Comparison of ENCODE assay signal across 8 cellular contexts in the genomic region with DNA sequence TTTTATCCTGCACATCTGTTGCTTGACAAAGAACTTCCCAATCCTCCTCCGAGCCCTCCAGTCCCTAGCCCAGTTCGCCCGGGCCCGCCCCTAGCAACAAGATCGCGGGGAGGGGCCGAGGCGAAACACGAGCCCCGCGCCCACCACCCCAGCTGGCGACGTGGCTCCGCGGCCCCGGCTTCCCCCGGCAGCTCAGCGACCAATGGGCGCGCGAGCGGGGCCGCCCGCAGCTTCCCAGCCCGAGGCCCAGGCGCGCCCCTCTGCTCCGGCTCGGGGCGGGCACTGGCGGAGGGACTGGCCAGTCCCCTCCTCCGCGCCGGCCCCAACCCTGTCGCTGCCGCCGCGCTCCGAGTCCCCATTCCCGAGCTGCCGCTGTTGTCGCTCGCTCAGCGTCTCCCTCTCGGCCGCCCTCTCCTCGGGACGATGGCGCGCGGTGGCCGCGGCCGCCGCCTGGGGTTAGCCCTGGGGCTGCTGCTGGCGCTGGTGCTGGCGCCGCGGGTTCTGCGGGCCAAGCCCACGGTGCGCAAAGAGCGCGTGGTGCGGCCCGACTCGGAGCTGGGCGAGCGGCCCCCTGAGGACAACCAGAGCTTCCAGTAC. TPM values are rescaled to one million over a fixed set of nuclear protein-coding genes. Genes with fewer than 3 reads are reported as not detected.
A peak's percentile ranks its signal among the peaks of the same experiment; 100 is the strongest.
DNase-seq lines count a peak whose midpoint lies in the region; ATAC-seq and TF ChIP-seq lines count a peak whose summit lies in the region.

A gene (plus strand): TSS at position 301 of the 597 bp plus-strand sequence. CDS start 123 bp downstream, at position 424.

- H3K27me3 ChIP-seq in HUES64 (ENCODE audit: insufficient read depth, low read length): 0 out of 2 replicates have a peak, but pooled peaks cover 6% of the 10 kb centered on the region
- H3K27me3 ChIP-seq in SU-DHL-6 (ENCODE audit: low read length): no peaks in the 10 kb centered on the region
- no peaks in the 10 kb centered on the region for H3K27me3 ChIP-seq in prostate gland (replicated peaks; ENCODE audit: insufficient read depth)

- H3K9ac ChIP-seq in HUES64 (ENCODE audit: low read depth, low read length): peak within 1 kb of the TSS; percentile 98
- no peak within 1 kb of the TSS for H3K9ac ChIP-seq in SU-DHL-6 (ENCODE audit: low read length)

- no peak within 1 kb of the TSS for H2AFZ ChIP-seq in SU-DHL-6 (ENCODE audit: low read depth, low read length, severe bottlenecking)

- TF ChIP-seq POLR2A in prostate gland (IDR thresholded peaks at IDR 0.05): peak; percentile 61

- intact Hi-C loops in left ventricle myocardium superior (cut with micrococcal nuclease) (no loop called here), prostate gland (cut with DNase I) (no loop called here)

- peak within 1 kb of the TSS; percentile 34 for H3K4me2 ChIP-seq in SU-DHL-6 (ENCODE audit: low read depth, low read length, poor library complexity, severe bottlenecking)

- H3K27ac ChIP-seq in HUES64 (ENCODE audit: low read depth, low read length) (peak within 1 kb of the TSS; percentile 82), SU-DHL-6 (ENCODE audit: low read depth, low read length) (no peak within 1 kb of the TSS), angular gyrus (ENCODE audit: low read depth, low read length) (peak within 1 kb of the TSS; percentile 35), prostate gland (peak within 1 kb of the TSS; percentile 90 to 95)

- H4K20me1 ChIP-seq in SU-DHL-6 (ENCODE audit: low read depth, low read length): no peaks in the 10 kb centered on the region

- H3K9me2 ChIP-seq in SU-DHL-6 (replicated peaks; ENCODE audit: insufficient read depth, low read length): no peaks in the 10 kb centered on the region

- WGBS in HUES64: under 1% methylated on average over 61 of the region's 69 CpGs
- WGBS in prostate gland: 1% methylated on average over 46 of the region's 69 CpGs

- no peak for TF ChIP-seq CTCF in SU-DHL-6 (IDR thresholded peaks at IDR 0.05; ENCODE audit: insufficient read depth, low read length, poor library complexity, severe bottlenecking)
- TF ChIP-seq CTCF in prostate gland (IDR thresholded peaks at IDR 0.05): peak in 1 of 4 experiments; percentile 10

- no peaks in the 10 kb centered on the region for H3F3A ChIP-seq in SU-DHL-6 (ENCODE audit: insufficient read depth)

- no peaks in the 10 kb centered on the region for H3K79me2 ChIP-seq in SU-DHL-6 (ENCODE audit: insufficient read depth, low read length)

- peaks cover 28% of the 10 kb centered on the region for H3K4me1 ChIP-seq in HUES64 (ENCODE audit: insufficient read depth, low read length)
- no peaks in the 10 kb centered on the region for H3K4me1 ChIP-seq in prostate gland (replicated peaks)

- H3K4me3 ChIP-seq in HUES64 (ENCODE audit: low read length) (peak within 1 kb of the TSS; percentile 95), SU-DHL-6 (ENCODE audit: insufficient read depth, low read length, poor library complexity, severe bottlenecking) (no peak within 1 kb of the TSS), prostate gland (peak within 1 kb of the TSS; percentile 74 to 95)

- H3K36me3 ChIP-seq in HUES64 (ENCODE audit: insufficient read depth, low read length): 0 out of 2 replicates have a peak, but pooled peaks cover 8% of the 10 kb centered on the region
- no peaks in the 10 kb centered on the region for H3K36me3 ChIP-seq in SU-DHL-6 (ENCODE audit: low read length)
- no peaks in the 10 kb centered on the region for H3K36me3 ChIP-seq in prostate gland

- DNase-seq in DMS79 (lab: John Stamatoyannopoulos, UW) (peak; percentile 37), left ventricle myocardium superior (peak; percentile 84), prostate gland (ENCODE audit: low spot score) (peak; percentile 45), superior temporal gyrus (ENCODE audit: extremely low spot score) (no peak)

- H3K9me3 ChIP-seq in HUES64 (ENCODE audit: insufficient read depth, low read depth, low read length) (no peaks in the 10 kb centered on the region), SU-DHL-6 (ENCODE audit: insufficient read depth, low read length) (no peaks in the 10 kb centered on the region), prostate gland (no peaks in the 10 kb centered on the region)

- peak; percentile 51 for ATAC-seq in GM21515 (IDR thresholded peaks at IDR 0.05; ENCODE audit: unreplicated experiment)
- ATAC-seq in left ventricle myocardium superior: peak; percentile 95

RNA-seq across cellular contexts. Expression of the gene that starts here (rescaled TPM):
- polyA plus RNA-seq in HUES64 (2013, experiment 1 of 2): 106 TPM
- polyA plus RNA-seq in HUES64 (2013, experiment 2 of 2): 121 TPM
- 27.6 TPM for total RNA-seq in left ventricle myocardium superior
- total RNA-seq in prostate gland: 100 to 1,000 TPM in 1 of 2 donors, 10 to 100 TPM in 1; 63.6 to 105 TPM
